In genomic region chr2:144099340-144099739, GRCh38 we compare ENCODE assay signal across 12 cellular contexts.
A peak's percentile ranks its signal among the peaks of the same experiment; 100 is the strongest.
DNase-seq lines count a peak whose midpoint lies in the region; ATAC-seq, FAIRE-seq and TF ChIP-seq lines count a peak whose summit lies in the region.
"Had no signal": no experiment of that assay in that cellular context is flagged by ENCODE, and none has a peak within 500 bp of the region (broad histone marks: within the 10 kb centered on the region; RNA-seq: fewer than 3 reads in every experiment).

No MANE protein-coding gene starts in this region.

- 91% methylated on average over 4 of the region's 4 CpGs for WGBS in SK-N-SH (ENCODE audit: low lambda C conversion rate)
- WGBS in GM23248 (ENCODE audit: low coverage in 1 of 2, low lambda C conversion rate in 2 of 2, missing lambda C conversion rate in 2 of 2), 2 experiments, result 95 to 100% methylated on average over 4 of the region's 4 CpGs

- in situ Hi-C loops in GM23248 (cut with MboI), result no loop called here

- peak overlapping the region; percentile 86 for H3K27ac Mint-ChIP-seq in astrocyte (ENCODE audit: unreplicated experiment)
- peak overlapping the region; percentile 71 for H3K27ac Mint-ChIP-seq in nephron progenitor cell

- CTCF ChIA-PET in SK-N-SH (lab: Yijun Ruan, JAX), result no interaction called here

- H3K4me1 ChIP-seq in SK-N-SH (ENCODE audit: control insufficient read depth in 1 of 2, insufficient read depth in 2 of 2, low read depth in 1 of 2, low read length in 1 of 2) (peaks cover 0 to 8% of the 10 kb centered on the region in 2 experiments), GM23248 (ENCODE audit: insufficient read depth) (peaks cover 23% of the 10 kb centered on the region), astrocyte (ENCODE audit: insufficient read depth, low read length) (peaks cover 12% of the 10 kb centered on the region)
- H3K4me1 ChIP-seq: HAP-1 had no signal

- H3K4me3 ChIP-seq in SK-N-SH (ENCODE audit: low read depth in 2 of 2, low read length in 1 of 2) (no peak overlapping the region), GM23248 (no peak overlapping the region), astrocyte (ENCODE audit: insufficient read depth, low read depth, low read length) (no peak overlapping the region)
- H3K4me3 ChIP-seq: HAP-1 had no signal

- H3K9me3 Mint-ChIP-seq in astrocyte (ENCODE audit: unreplicated experiment) (peaks cover 2% of the 10 kb centered on the region), nephron progenitor cell (peaks cover 18% of the 10 kb centered on the region)

- H3K27ac ChIP-seq in SK-N-SH (ENCODE audit: low read depth in 2 of 2, low read length in 1 of 2) (peak overlapping the region in 1 of 2 experiments; percentile 46; a peak in 1 of 4 replicates), GM23248 (no peak overlapping the region), astrocyte (ENCODE audit: low read depth, low read length) (peak overlapping the region; percentile 67)
- H3K27ac ChIP-seq: C4-2B had no signal

- no peaks in the 10 kb centered on the region for H3K27me3 Mint-ChIP-seq in astrocyte (ENCODE audit: low read depth, unreplicated experiment)
- no peaks in the 10 kb centered on the region for H3K27me3 Mint-ChIP-seq in nephron progenitor cell (ENCODE audit: low read depth, poor library complexity)

- TF ChIP-seq RAD21 in SK-N-SH (IDR thresholded peaks at IDR 0.05; ENCODE audit: low read length), result no peak

- H4K20me1 ChIP-seq in SK-N-SH (ENCODE audit: insufficient read depth), result no peaks in the 10 kb centered on the region
- H4K20me1 ChIP-seq in GM23248 (ENCODE audit: insufficient read depth), result no peaks in the 10 kb centered on the region
- no peaks in the 10 kb centered on the region for H4K20me1 ChIP-seq in astrocyte (ENCODE audit: insufficient read depth, low read length)

- intact Hi-C loops in cardiac septum (cut with DNase I), result no loop called here

- no peak for TF ChIP-seq EP300 in SK-N-SH (IDR thresholded peaks at IDR 0.05; ENCODE audit: borderline replicate concordance in 1 of 2, low read depth in 1 of 2, low read length in 1 of 2)

- H3K9ac ChIP-seq in SK-N-SH (no peak overlapping the region), GM23248 (no peak overlapping the region), astrocyte (ENCODE audit: low read length) (peak overlapping the region; percentile 34)

- H3K36me3 Mint-ChIP-seq in astrocyte (ENCODE audit: low read depth, unreplicated experiment) (peaks cover 3% of the 10 kb centered on the region), nephron progenitor cell (ENCODE audit: low read depth) (peaks cover 10% of the 10 kb centered on the region)

- H3K9me3 ChIP-seq in SK-N-SH (no peaks in the 10 kb centered on the region), GM23248 (ENCODE audit: low read depth) (no peaks in the 10 kb centered on the region), astrocyte (ENCODE audit: insufficient read depth, low read depth, low read length) (no peaks in the 10 kb centered on the region)
- H3K9me3 ChIP-seq: HAP-1 had no signal

- H2AFZ ChIP-seq in SK-N-SH (ENCODE audit: low read depth) (no peak overlapping the region), GM23248 (no peak overlapping the region), astrocyte (ENCODE audit: low read depth, low read length) (no peak overlapping the region)

- POLR2A ChIA-PET in SK-N-SH (lab: Yijun Ruan, JAX), result no interaction called here

- H3K79me2 ChIP-seq in SK-N-SH (ENCODE audit: insufficient read depth), result no peaks in the 10 kb centered on the region
- no peaks in the 10 kb centered on the region for H3K79me2 ChIP-seq in GM23248 (ENCODE audit: insufficient read depth)
- H3K79me2 ChIP-seq in astrocyte (ENCODE audit: insufficient read depth, low read length), result no peaks in the 10 kb centered on the region

- H3K9me2 ChIP-seq in SK-N-SH (no peaks in the 10 kb centered on the region), GM23248 (ENCODE audit: insufficient read depth) (no peaks in the 10 kb centered on the region)

- DNase-seq in SK-N-SH (no peak), GM23248 (no peak), astrocyte (ENCODE audit: low read depth) (peak; percentile 47), nephron progenitor cell (no peak), NCI-H1436 treated with DMSO at 0.1 percent for 48 hours (lab: John Stamatoyannopoulos, UW) (no peak), cardiac septum (ENCODE audit: low spot score) (no peak), putamen (ENCODE audit: low spot score) (no peak)
- DNase-seq: NCI-H146, OCI-M1 had no signal

- H3K36me3 ChIP-seq in SK-N-SH (replicated peaks in 1 of 2; ENCODE audit: control insufficient read depth in 1 of 2, insufficient read depth in 2 of 2, low read length in 1 of 2), result no peaks in the 10 kb centered on the region
- H3K36me3 ChIP-seq in GM23248 (ENCODE audit: low read depth), result no peaks in the 10 kb centered on the region
- H3K36me3 ChIP-seq in astrocyte (ENCODE audit: insufficient read depth, low read length), result no peaks in the 10 kb centered on the region
- H3K36me3 ChIP-seq: HAP-1 had no signal

- peaks cover 9% of the 10 kb centered on the region for H3F3A ChIP-seq in SK-N-SH (replicated peaks; ENCODE audit: insufficient read depth)
- peaks cover 30% of the 10 kb centered on the region for H3F3A ChIP-seq in GM23248 (ENCODE audit: insufficient read depth)

- H3K4me1 Mint-ChIP-seq in astrocyte (ENCODE audit: low read depth, unreplicated experiment), result peaks cover 28% of the 10 kb centered on the region
- peaks cover 9% of the 10 kb centered on the region for H3K4me1 Mint-ChIP-seq in nephron progenitor cell

- no peak; the same call in 2 of the 3 replicates for ATAC-seq in SK-N-SH treated with all-trans-retinoic acid at 6 μM for 48 hours

- no peaks in the 10 kb centered on the region for H3K27me3 ChIP-seq in SK-N-SH (ENCODE audit: insufficient read depth)
- H3K27me3 ChIP-seq in GM23248 (replicated peaks; ENCODE audit: insufficient read depth), result no peaks in the 10 kb centered on the region
- H3K27me3 ChIP-seq in astrocyte (ENCODE audit: insufficient read depth, low read length), result no peaks in the 10 kb centered on the region

- TF ChIP-seq CTCF in SK-N-SH (IDR thresholded peaks at IDR 0.05) (no peak), astrocyte (IDR thresholded peaks at IDR 0.05; ENCODE audit: insufficient read depth, low read depth, low read length) (no peak), nephron progenitor cell (IDR thresholded peaks at IDR 0.05) (no peak)

- no peak for FAIRE-seq in astrocyte (lab: Jason Lieb, UNC)

- H3K4me3 Mint-ChIP-seq in astrocyte (ENCODE audit: unreplicated experiment) (no peak overlapping the region), nephron progenitor cell (no peak overlapping the region)

- H3K4me2 ChIP-seq in SK-N-SH (peak overlapping the region; percentile 44; the same call in 1 of the 2 replicates), GM23248 (ENCODE audit: unreplicated experiment) (peak overlapping the region; percentile 24), astrocyte (ENCODE audit: low read length) (peak overlapping the region; percentile 74)

TF ChIP-seq in SK-N-SH, 30 proteins besides CTCF, POLR2A, EP300 and RAD21 (continues in another document):
- no peak for TF ChIP-seq ZBTB33 (IDR thresholded peaks at IDR 0.05; ENCODE audit: borderline replicate concordance, low read depth)
- TF ChIP-seq POLR2AphosphoS5 (IDR thresholded peaks at IDR 0.05; ENCODE audit: low read depth, low read length), result no peak
- TF ChIP-seq FOXJ3 (CRISPR knock-in tag; IDR thresholded peaks at IDR 0.05), result no peak

TF ChIP-seq in SK-N-SH treated with all-trans-retinoic acid at 6 μM for 48 hours, 23 proteins besides CTCF, POLR2A, EP300 and RAD21 (continues in another document):
- no peak for TF ChIP-seq GLIS3 (CRISPR knock-in tag; IDR thresholded peaks at IDR 0.05)
- TF ChIP-seq CSDC2 (CRISPR knock-in tag; IDR thresholded peaks at IDR 0.05), result no peak
- TF ChIP-seq CREB5 (CRISPR knock-in tag; IDR thresholded peaks at IDR 0.05; ENCODE audit: low read depth), result no peak
- TF ChIP-seq PPARA (CRISPR knock-in tag; IDR thresholded peaks at IDR 0.05; ENCODE audit: borderline replicate concordance), result no peak
- TF ChIP-seq TSHZ2 (CRISPR knock-in tag; IDR thresholded peaks at IDR 0.05), result no peak
- no peak for TF ChIP-seq ZFP30 (CRISPR knock-in tag; IDR thresholded peaks at IDR 0.05)
- TF ChIP-seq ZNF70 (CRISPR knock-in tag; IDR thresholded peaks at IDR 0.05), result no peak

Comparison
In these comparisons a context has a peak if more than half of its experiments do, and no peak if none do; other contexts are left out.
1. H3K4me2 ChIP-seq: peak in every context shown above with its lines; median percentile 74 in astrocyte; 44 in SK-N-SH; 24 in GM23248.